ENCODE assay signal across 1 cellular context in the genomic region with DNA sequence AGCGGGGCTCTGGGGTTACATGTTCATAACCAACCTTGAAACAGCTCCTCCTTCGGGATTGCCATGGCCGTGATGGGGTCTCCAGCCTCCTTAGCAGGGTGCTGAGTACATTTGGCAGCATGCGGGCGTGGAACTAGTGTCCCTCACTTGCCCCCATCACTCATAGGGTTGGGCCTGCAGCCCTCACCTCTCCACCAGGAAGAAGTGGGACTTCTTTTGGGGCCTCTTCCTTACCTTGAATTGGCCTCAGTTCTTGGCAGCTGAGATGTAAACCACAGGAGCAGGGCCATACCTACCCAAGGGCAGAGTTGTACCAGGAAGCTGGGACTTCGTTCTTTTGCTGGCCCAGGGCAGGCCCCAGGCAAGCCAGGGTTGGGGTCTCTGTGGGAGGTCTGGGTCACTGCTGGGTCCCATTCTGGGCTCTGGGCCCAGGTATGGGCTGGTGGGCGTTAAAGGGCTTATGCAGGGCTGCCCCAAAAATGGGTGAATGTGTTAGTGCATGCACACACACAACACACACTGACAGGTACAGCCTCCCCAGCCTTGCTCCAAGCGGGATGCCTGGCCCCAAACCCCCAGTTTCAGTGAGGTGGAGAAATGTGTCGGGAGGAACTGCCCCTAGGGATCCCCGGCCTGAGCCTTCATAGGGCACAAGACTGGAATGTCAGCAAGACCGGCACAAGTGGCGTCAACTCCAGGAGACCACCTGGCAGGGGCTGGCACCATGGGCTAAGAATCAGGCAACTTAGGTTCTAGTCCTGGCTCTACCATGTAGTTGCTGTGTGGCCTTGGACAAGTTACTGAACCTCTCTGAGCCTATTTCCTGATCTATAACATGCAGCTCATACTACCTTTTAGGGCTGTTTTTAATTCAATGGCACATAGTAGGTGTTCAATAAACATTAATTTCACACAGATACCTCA.
A peak's percentile ranks its signal among the peaks of the same experiment; 100 is the strongest.
TF ChIP-seq lines count a peak whose summit lies in the region.

No MANE protein-coding gene starts in this region.

TF ChIP-seq in H1, 55 proteins besides CTCF, POLR2A, EP300 and RAD21:
- TF ChIP-seq RXRA (IDR thresholded peaks at IDR 0.05; ENCODE audit: insufficient read depth, low read depth, low read length), result no peak
- peak; percentile 91; the same call in 1 of the 2 replicates for TF ChIP-seq KDM1A (IDR thresholded peaks at IDR 0.05; ENCODE audit: borderline replicate concordance, low read length)
- peak; percentile 37; the same call in 1 of the 2 replicates for TF ChIP-seq POLR2AphosphoS5 (IDR thresholded peaks at IDR 0.05; ENCODE audit: low read depth, low read length)
